9 cellular contexts compared by ENCODE assay signal in genomic region chr11:206002-206384, GRCh38. TPM values are rescaled to one million over a fixed set of nuclear protein-coding genes. Genes with fewer than 3 reads are reported as not detected.
DNase-seq lines count a peak whose midpoint lies in the region; ATAC-seq, FAIRE-seq and TF ChIP-seq lines count a peak whose summit lies in the region.
"Had no signal": no experiment of that assay in that cellular context is flagged by ENCODE, and none has a peak within 500 bp of the region (broad histone marks: within the 10 kb centered on the region; RNA-seq: fewer than 3 reads in every experiment).

No MANE protein-coding gene starts in this region.

- H3K9me3 ChIP-seq in GM23248 (ENCODE audit: low read depth) (no peaks in the 10 kb centered on the region), left ventricle myocardium inferior (replicated peaks) (no peaks in the 10 kb centered on the region), skeletal muscle tissue (ENCODE audit: control insufficient read depth in 3 of 3, low read length in 3 of 3) (no peaks in the 10 kb centered on the region)

- peak overlapping the region; percentile 99 for H3K4me2 ChIP-seq in GM23248 (ENCODE audit: unreplicated experiment)

- H3K36me3 ChIP-seq in GM23248 (ENCODE audit: low read depth) (peaks cover 20% of the 10 kb centered on the region; the same call in 1 of the 2 replicates), left ventricle myocardium inferior (peaks cover 46% of the 10 kb centered on the region), skeletal muscle tissue (ENCODE audit: control insufficient read depth in 3 of 3, insufficient read depth in 3 of 3, low read length in 3 of 3) (peaks cover 48 to 59% (median 51%) of the 10 kb centered on the region in 3 donors)

- H3K27ac Mint-ChIP-seq in activated CD8-positive, alpha-beta memory T cell treated with anti-CD3 and anti-CD28 coated beads, Interleukin-2, amount 10 ng/mL, durations not matched to agents 7 days and 5 days: peak overlapping the region; percentile 99

- H3K27ac ChIP-seq in GM23248: peak overlapping the region; percentile 99
- peak overlapping the region; percentile 100 for H3K27ac ChIP-seq in left ventricle myocardium inferior (replicated peaks)
- no peak overlapping the region for H3K27ac ChIP-seq in skeletal muscle tissue (ENCODE audit: low read depth, low read length)

- peak overlapping the region; percentile 93 for H3K4me3 Mint-ChIP-seq in activated CD8-positive, alpha-beta memory T cell treated with anti-CD3 and anti-CD28 coated beads, Interleukin-2, amount 10 ng/mL, durations not matched to agents 7 days and 5 days

- no peak for DNase-seq in GM23248
- no peak for DNase-seq in activated CD8-positive, alpha-beta memory T cell treated with anti-CD3 and anti-CD28 coated beads, Interleukin-2, amount 10 ng/mL, durations not matched to agents 7 days and 5 days
- DNase-seq in left ventricle myocardium inferior: no peak
- no peak for DNase-seq in hepatic stellate cell (ENCODE audit: low spot score)
- no peak for DNase-seq in GM12892 (ENCODE audit: insufficient read length)

- H3K4me3 ChIP-seq in GM23248 (peak overlapping the region; percentile 93), left ventricle myocardium inferior (peak overlapping the region; percentile 95), skeletal muscle tissue (ENCODE audit: low read length in 3 of 3) (peak overlapping the region; percentile 92 to 98 (median 94))

- CTCF ChIA-PET in activated CD8-positive, alpha-beta memory T cell treated with anti-CD3 and anti-CD28 coated beads, Interleukin-2, amount 10 ng/mL, durations not matched to agents 7 days and 5 days (lab: Charles Lee): interaction anchor here (1.0 to 1.4 kb wide), 2 partner anchors 242 to 313 kb away, joined by 3 to 8 read pairs; no protein-coding TSS in a partner anchor

- no peak for TF ChIP-seq CTCF in left ventricle myocardium inferior (IDR thresholded peaks at IDR 0.05; ENCODE audit: borderline replicate concordance)

- H3K4me1 ChIP-seq in GM23248 (ENCODE audit: insufficient read depth) (peaks cover 27% of the 10 kb centered on the region), left ventricle myocardium inferior (peaks cover 78% of the 10 kb centered on the region), skeletal muscle tissue (ENCODE audit: control insufficient read depth in 3 of 3, insufficient read depth in 3 of 3, low read length in 3 of 3) (peaks cover 54 to 66% (median 55%) of the 10 kb centered on the region in 3 donors)

- no peaks in the 10 kb centered on the region for H4K20me1 ChIP-seq in GM23248 (ENCODE audit: insufficient read depth)

- intact Hi-C loops in left ventricle myocardium inferior (cut with micrococcal nuclease): no loop called here

- peaks cover 82% of the 10 kb centered on the region for H3K79me2 ChIP-seq in GM23248 (ENCODE audit: insufficient read depth)

- peaks cover 30% of the 10 kb centered on the region for H3F3A ChIP-seq in GM23248 (ENCODE audit: insufficient read depth)

- H3K27me3 ChIP-seq in GM23248 (replicated peaks; ENCODE audit: insufficient read depth) (no peaks in the 10 kb centered on the region), left ventricle myocardium inferior (ENCODE audit: low read depth) (no peaks in the 10 kb centered on the region), skeletal muscle tissue (ENCODE audit: control insufficient read depth in 3 of 3, insufficient read depth in 3 of 3, low read length in 3 of 3) (no peaks in the 10 kb centered on the region)

- no peak for TF ChIP-seq POLR2A in GM12892 (IDR thresholded peaks at IDR 0.05; ENCODE audit: low read depth, low read length)

- FAIRE-seq in GM12892 (lab: Jason Lieb, UNC): no peak

- peaks cover 15% of the 10 kb centered on the region for H3K36me3 Mint-ChIP-seq in activated CD8-positive, alpha-beta memory T cell treated with anti-CD3 and anti-CD28 coated beads, Interleukin-2, amount 10 ng/mL, durations not matched to agents 7 days and 5 days

- no peak overlapping the region for H2AFZ ChIP-seq in GM23248

- in situ Hi-C loops in GM23248 (cut with MboI): no loop called here

- peaks cover 59% of the 10 kb centered on the region for H3K4me1 Mint-ChIP-seq in activated CD8-positive, alpha-beta memory T cell treated with anti-CD3 and anti-CD28 coated beads, Interleukin-2, amount 10 ng/mL, durations not matched to agents 7 days and 5 days

- H3K9me3 Mint-ChIP-seq in activated CD8-positive, alpha-beta memory T cell treated with anti-CD3 and anti-CD28 coated beads, Interleukin-2, amount 10 ng/mL, durations not matched to agents 7 days and 5 days (ENCODE audit: low read depth): no peaks in the 10 kb centered on the region

- H3K9ac ChIP-seq in GM23248: peak overlapping the region; percentile 99
- H3K9ac ChIP-seq in skeletal muscle tissue (ENCODE audit: low read depth in 1 of 3, low read length in 3 of 3): peak overlapping the region; percentile 91 to 99 (median 98)

- no peaks in the 10 kb centered on the region for H3K9me2 ChIP-seq in GM23248 (ENCODE audit: insufficient read depth)

- H3K27me3 Mint-ChIP-seq in activated CD8-positive, alpha-beta memory T cell treated with anti-CD3 and anti-CD28 coated beads, Interleukin-2, amount 10 ng/mL, durations not matched to agents 7 days and 5 days: no peaks in the 10 kb centered on the region

- WGBS in GM23248 (ENCODE audit: low coverage in 1 of 2, low lambda C conversion rate in 2 of 2, missing lambda C conversion rate in 2 of 2), 2 experiments: 76 to 80% methylated on average over 7 of the region's 7 CpGs

- ATAC-seq in activated CD8-positive, alpha-beta memory T cell treated with anti-CD3 and anti-CD28 coated beads, Interleukin-2, amount 10 ng/mL, durations not matched to agents 7 days and 5 days: no peak
- ATAC-seq in HG02610 (IDR thresholded peaks at IDR 0.05; ENCODE audit: unreplicated experiment): no peak
- ATAC-seq in GM18858 (IDR thresholded peaks at IDR 0.05; ENCODE audit: unreplicated experiment): no peak

RNA-seq across cellular contexts. Expression of gene BET1L, which starts 1.2 kb away (rescaled TPM):
- 25.7 and 27.2 TPM in 2 replicates for total RNA-seq in GM23248 (2014; rRNA removed; shearing (Covaris generic))
- polyA plus RNA-seq in GM23248 (2016; fragmentation: Nextera tagmentation; extraction: Ambion mirVana): 76.6 and 78.5 TPM in 2 replicates
- 10 to 100 TPM; 28.8 to 31.7 TPM for total RNA-seq in activated CD8-positive, alpha-beta memory T cell treated with anti-CD3 and anti-CD28 coated beads, Interleukin-2, amount 10 ng/mL, durations not matched to agents 7 days and 5 days
- total RNA-seq in left ventricle myocardium inferior: 24.0 TPM
- total RNA-seq in skeletal muscle tissue: 8.9 TPM
- polyA plus RNA-seq in GM12892 (2012; ENCODE audit: missing spikeins): 24.1 TPM

RNA-seq across cellular contexts. Expression of gene RIC8A, which starts 1.5 kb away (rescaled TPM):
- total RNA-seq in GM23248 (2014; rRNA removed; shearing (Covaris generic)): 220 and 226 TPM in 2 replicates
- polyA plus RNA-seq in GM23248 (2016; fragmentation: Nextera tagmentation; extraction: Ambion mirVana): 121 and 132 TPM in 2 replicates
- 100 to 1,000 TPM; 110 to 113 TPM for total RNA-seq in activated CD8-positive, alpha-beta memory T cell treated with anti-CD3 and anti-CD28 coated beads, Interleukin-2, amount 10 ng/mL, durations not matched to agents 7 days and 5 days
- 46.1 TPM for total RNA-seq in left ventricle myocardium inferior
- total RNA-seq in skeletal muscle tissue: 87.7 TPM
- 38.6 TPM for polyA plus RNA-seq in GM12892 (2012; ENCODE audit: missing spikeins)

RNA-seq across cellular contexts. Expression of gene SCGB1C1, which starts 13.1 kb away (rescaled TPM):
- total RNA-seq in GM23248 (2014; rRNA removed; shearing (Covaris generic)): not detected in 2 replicates
- polyA plus RNA-seq in GM23248 (2016; fragmentation: Nextera tagmentation; extraction: Ambion mirVana): not detected in 2 replicates
- total RNA-seq in activated CD8-positive, alpha-beta memory T cell treated with anti-CD3 and anti-CD28 coated beads, Interleukin-2, amount 10 ng/mL, durations not matched to agents 7 days and 5 days: not detected
- total RNA-seq in left ventricle myocardium inferior (not detected), skeletal muscle tissue (not detected)
- not detected for polyA plus RNA-seq in GM12892 (2012; ENCODE audit: missing spikeins)
- total RNA-seq: T-helper 2 cell treated with Interferon-gamma antibody and Interleukin-4, amounts not matched to agents 100 ng/mL and 5 ng/mL, for 36 hours had no signal

RNA-seq across cellular contexts. Expression of gene SIRT3, which starts 30.1 kb away (rescaled TPM):
- 10.5 and 15.5 TPM in 2 replicates for total RNA-seq in GM23248 (2014; rRNA removed; shearing (Covaris generic))
- polyA plus RNA-seq in GM23248 (2016; fragmentation: Nextera tagmentation; extraction: Ambion mirVana): 12.3 and 14.9 TPM in 2 replicates
- 10 to 100 TPM; 12.8 to 15.9 TPM for total RNA-seq in activated CD8-positive, alpha-beta memory T cell treated with anti-CD3 and anti-CD28 coated beads, Interleukin-2, amount 10 ng/mL, durations not matched to agents 7 days and 5 days
- total RNA-seq in left ventricle myocardium inferior (36.4 TPM), skeletal muscle tissue (14.6 TPM)
- 20.7 TPM for polyA plus RNA-seq in GM12892 (2012; ENCODE audit: missing spikeins)

RNA-seq across cellular contexts. Expression of gene PSMD13, which starts 30.8 kb away (rescaled TPM):
- 127 and 145 TPM in 2 replicates for total RNA-seq in GM23248 (2014; rRNA removed; shearing (Covaris generic))
- 188 and 193 TPM in 2 replicates for polyA plus RNA-seq in GM23248 (2016; fragmentation: Nextera tagmentation; extraction: Ambion mirVana)
- 100 to 1,000 TPM; 166 to 199 TPM for total RNA-seq in activated CD8-positive, alpha-beta memory T cell treated with anti-CD3 and anti-CD28 coated beads, Interleukin-2, amount 10 ng/mL, durations not matched to agents 7 days and 5 days
- total RNA-seq in left ventricle myocardium inferior: 94.1 TPM
- 104 TPM for total RNA-seq in skeletal muscle tissue
- polyA plus RNA-seq in GM12892 (2012; ENCODE audit: missing spikeins): 147 TPM
